Comparison of ENCODE assay signal across 11 cellular contexts in genomic region chr21:15121655-15122120, GRCh38. TPM values are rescaled to one million over a fixed set of nuclear protein-coding genes. Genes with fewer than 3 reads are reported as not detected.
A peak's percentile ranks its signal among the peaks of the same experiment; 100 is the strongest.
DNase-seq lines count a peak whose midpoint lies in the region; ATAC-seq and TF ChIP-seq lines count a peak whose summit lies in the region.
"Had no signal": no experiment of that assay in that cellular context is flagged by ENCODE, and none has a peak within 500 bp of the region (broad histone marks: within the 10 kb centered on the region; RNA-seq: fewer than 3 reads in every experiment).

No MANE protein-coding gene starts in this region.

- H3K27ac Mint-ChIP-seq in activated naive CD4-positive, alpha-beta T cell treated with anti-CD3 and anti-CD28 coated beads, Interleukin-2, amount 10 ng/mL, durations not matched to agents 7 days and 5 days, result peak overlapping the region; percentile 24
- no peak overlapping the region for H3K27ac Mint-ChIP-seq in activated CD8-positive, alpha-beta memory T cell treated with anti-CD3 and anti-CD28 coated beads, Interleukin-2, amount 10 ng/mL, durations not matched to agents 7 days and 5 days

- TF ChIP-seq CTCF in fibroblast of the aortic adventitia (IDR thresholded peaks at IDR 0.05; ENCODE audit: insufficient read depth, low read length), result no peak
- no peak for TF ChIP-seq CTCF in uterus (IDR thresholded peaks at IDR 0.05)

- intact Hi-C loops in uterus (cut with DNase I; ENCODE audit: low total_unique reads), result no loop called here

- ATAC-seq in activated CD8-positive, alpha-beta memory T cell treated with anti-CD3 and anti-CD28 coated beads, Interleukin-2, amount 10 ng/mL, durations not matched to agents 7 days and 5 days, result no peak
- no peak for ATAC-seq in GM18511 (IDR thresholded peaks at IDR 0.05; ENCODE audit: unreplicated experiment)

- H3K27ac ChIP-seq in uterus, result peak overlapping the region; percentile 7 to 61

- no peaks in the 10 kb centered on the region for H3K4me1 Mint-ChIP-seq in activated naive CD4-positive, alpha-beta T cell treated with anti-CD3 and anti-CD28 coated beads, Interleukin-2, amount 10 ng/mL, durations not matched to agents 7 days and 5 days
- H3K4me1 Mint-ChIP-seq in activated CD8-positive, alpha-beta memory T cell treated with anti-CD3 and anti-CD28 coated beads, Interleukin-2, amount 10 ng/mL, durations not matched to agents 7 days and 5 days, result no peaks in the 10 kb centered on the region

- no peaks in the 10 kb centered on the region for H3K36me3 Mint-ChIP-seq in activated naive CD4-positive, alpha-beta T cell treated with anti-CD3 and anti-CD28 coated beads, Interleukin-2, amount 10 ng/mL, durations not matched to agents 7 days and 5 days
- H3K36me3 Mint-ChIP-seq in activated CD8-positive, alpha-beta memory T cell treated with anti-CD3 and anti-CD28 coated beads, Interleukin-2, amount 10 ng/mL, durations not matched to agents 7 days and 5 days, result no peaks in the 10 kb centered on the region

- no peaks in the 10 kb centered on the region for H3K27me3 ChIP-seq in uterus

- H3K4me3 ChIP-seq in fibroblast of the aortic adventitia (ENCODE audit: low read depth, low read length), result no peak overlapping the region
- no peak overlapping the region for H3K4me3 ChIP-seq in uterus

- H3K9me3 Mint-ChIP-seq in activated naive CD4-positive, alpha-beta T cell treated with anti-CD3 and anti-CD28 coated beads, Interleukin-2, amount 10 ng/mL, durations not matched to agents 7 days and 5 days, result no peaks in the 10 kb centered on the region
- no peaks in the 10 kb centered on the region for H3K9me3 Mint-ChIP-seq in activated CD8-positive, alpha-beta memory T cell treated with anti-CD3 and anti-CD28 coated beads, Interleukin-2, amount 10 ng/mL, durations not matched to agents 7 days and 5 days (ENCODE audit: low read depth)

- no peak for TF ChIP-seq POLR2A in uterus (IDR thresholded peaks at IDR 0.05)

- H3K4me1 ChIP-seq in uterus, result peaks cover 0 to 4% of the 10 kb centered on the region in 2 donors

- no peak overlapping the region for H3K4me3 Mint-ChIP-seq in activated naive CD4-positive, alpha-beta T cell treated with anti-CD3 and anti-CD28 coated beads, Interleukin-2, amount 10 ng/mL, durations not matched to agents 7 days and 5 days
- no peak overlapping the region for H3K4me3 Mint-ChIP-seq in activated CD8-positive, alpha-beta memory T cell treated with anti-CD3 and anti-CD28 coated beads, Interleukin-2, amount 10 ng/mL, durations not matched to agents 7 days and 5 days

- CTCF ChIA-PET in activated naive CD4-positive, alpha-beta T cell treated with anti-CD3 and anti-CD28 coated beads, Interleukin-2, amount 10 ng/mL, durations not matched to agents 7 days and 5 days (lab: Charles Lee), result no interaction called here
- CTCF ChIA-PET in activated CD8-positive, alpha-beta memory T cell treated with anti-CD3 and anti-CD28 coated beads, Interleukin-2, amount 10 ng/mL, durations not matched to agents 7 days and 5 days (lab: Charles Lee), result no interaction called here

- no peak for DNase-seq in activated naive CD4-positive, alpha-beta T cell treated with anti-CD3 and anti-CD28 coated beads, Interleukin-2, amount 10 ng/mL, durations not matched to agents 7 days and 5 days
- no peak for DNase-seq in activated naive CD4-positive, alpha-beta T cell treated with Interleukin-2 at 50 U/mL for 16 hours
- DNase-seq in fibroblast of the aortic adventitia (ENCODE audit: low read depth) (peak; percentile 65), myocyte (ENCODE audit: low read depth) (peak; percentile 79), uterus (no peak), islet precursor cell (no peak)
- DNase-seq in activated CD8-positive, alpha-beta memory T cell treated with anti-CD3 and anti-CD28 coated beads, Interleukin-2, amount 10 ng/mL, durations not matched to agents 7 days and 5 days, result no peak
- DNase-seq: activated effector memory CD4-positive, alpha-beta T cell treated with Interleukin-2 at 50 U/mL for 16 hours; NCI-H1105 treated with DMSO at 0.1 percent for 48 hours; T-helper 1 cell had no signal

- no peaks in the 10 kb centered on the region for H3K9me3 ChIP-seq in uterus

- peaks cover 7% of the 10 kb centered on the region for H3K27me3 Mint-ChIP-seq in activated naive CD4-positive, alpha-beta T cell treated with anti-CD3 and anti-CD28 coated beads, Interleukin-2, amount 10 ng/mL, durations not matched to agents 7 days and 5 days
- peaks cover 21% of the 10 kb centered on the region for H3K27me3 Mint-ChIP-seq in activated CD8-positive, alpha-beta memory T cell treated with anti-CD3 and anti-CD28 coated beads, Interleukin-2, amount 10 ng/mL, durations not matched to agents 7 days and 5 days

- no peaks in the 10 kb centered on the region for H3K36me3 ChIP-seq in uterus

RNA-seq across cellular contexts. Expression of gene NRIP1, which starts 56.9 kb away (rescaled TPM):
- total RNA-seq in fibroblast of the aortic adventitia (ENCODE audit: low replicate concordance) (33.6 and 34.8 TPM in 2 replicates), myocyte (29.0 and 37.3 TPM in 2 replicates), uterus (10 to 100 TPM; 16.1 to 81.9 (median 36.4) TPM)
- polyA plus RNA-seq in myocyte (2012), result 4.5 TPM
- 10 to 100 TPM; 13.2 to 18.8 TPM for total RNA-seq in activated CD8-positive, alpha-beta memory T cell treated with anti-CD3 and anti-CD28 coated beads, Interleukin-2, amount 10 ng/mL, durations not matched to agents 7 days and 5 days

Comparison
In these comparisons a context has a peak if more than half of its experiments do, and no peak if none do; other contexts are left out.
1. DNase-seq: peak in fibroblast of the aortic adventitia (single experiment) and myocyte (single experiment); none in activated naive CD4-positive, alpha-beta T cell treated with anti-CD3 and anti-CD28 coated beads, Interleukin-2, amount 10 ng/mL, durations not matched to agents 7 days and 5 days (single experiment), activated naive CD4-positive, alpha-beta T cell treated with Interleukin-2 at 50 U/mL for 16 hours (single experiment), uterus (0 of 2), islet precursor cell (single experiment) and activated CD8-positive, alpha-beta memory T cell treated with anti-CD3 and anti-CD28 coated beads, Interleukin-2, amount 10 ng/mL, durations not matched to agents 7 days and 5 days (single experiment).